In the genomic region with DNA sequence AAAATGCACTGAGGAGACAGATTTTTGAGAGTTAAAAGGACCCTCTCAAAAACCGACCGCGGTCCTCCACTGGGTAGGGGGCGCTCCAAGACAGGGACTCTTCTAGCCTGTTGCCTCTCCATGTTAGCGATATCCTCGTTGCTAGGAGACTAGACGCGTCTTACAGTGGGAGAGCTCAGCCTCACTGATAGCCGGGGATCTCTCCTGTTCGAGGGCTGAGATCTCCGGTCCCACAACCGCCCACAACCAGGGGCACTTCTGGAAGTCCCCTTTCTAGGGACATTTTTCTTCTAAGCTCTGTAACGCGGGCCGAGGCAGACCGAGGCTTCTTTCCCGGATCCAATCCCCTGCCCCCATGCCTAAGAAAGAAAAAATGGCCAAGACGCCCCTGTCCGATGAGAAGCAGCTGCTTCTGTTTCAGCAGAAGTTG, we compare ENCODE assay signal across 8 cellular contexts. TPM values are rescaled to one million over a fixed set of nuclear protein-coding genes. Genes with fewer than 3 reads are reported as not detected.
DNase-seq lines count a peak whose midpoint lies in the region; ATAC-seq and TF ChIP-seq lines count a peak whose summit lies in the region.

No MANE protein-coding gene starts in this region.

- H3K27me3 Mint-ChIP-seq in activated CD8-positive, alpha-beta T cell treated with anti-CD3 and anti-CD28 coated beads, Interleukin-2, amount 10 ng/mL, durations not matched to agents 7 days and 5 days (ENCODE audit: low read depth), result peaks cover 12% of the 10 kb centered on the region

- DNase-seq in NCI-H524 treated with DMSO at 0.1 percent for 48 hours (lab: John Stamatoyannopoulos, UW) (peak; percentile 38), mesenchymal stem cell (peak; percentile 90)
- DNase-seq in activated CD8-positive, alpha-beta T cell treated with anti-CD3 and anti-CD28 coated beads, Interleukin-2, amount 10 ng/mL, durations not matched to agents 7 days and 5 days, result peak; percentile 88
- DNase-seq in effector CD4-positive, alpha-beta T cell, result peak; percentile 81
- DNase-seq in stimulated activated CD8-positive, alpha-beta memory T cell treated with anti-CD3 and anti-CD28 coated beads, Interleukin-12 subunit alpha, Interleukin-12 subunit beta, amount 100 ng/mL, for 24 hours (ENCODE audit: extremely low read depth), result peak; percentile 60

- no peak overlapping the region for H2BK12ac ChIP-seq in mesenchymal stem cell (ENCODE audit: low read length in 2 of 2)

- CTCF ChIA-PET in activated CD8-positive, alpha-beta T cell treated with anti-CD3 and anti-CD28 coated beads, Interleukin-2, amount 10 ng/mL, durations not matched to agents 7 days and 5 days (lab: Charles Lee), result interaction anchor here (0.6 to 7.1 kb wide), 24 partner anchors 10 to 114 kb away, joined by 3 to 77 read pairs (median 6); partner anchors contain the start of genes ARF3, DDX23, FKBP11 and PRKAG1

- no peak overlapping the region for H2AK5ac ChIP-seq in mesenchymal stem cell (ENCODE audit: low read length, severe bottlenecking)

- 5% methylated on average over 19 of the region's 19 CpGs for WGBS in mesenchymal stem cell

- H3K27me3 ChIP-seq in mesenchymal stem cell (ENCODE audit: control insufficient read depth in 1 of 2, insufficient read depth in 1 of 2, low read length in 2 of 2), result peaks cover 4 to 7% of the 10 kb centered on the region in 2 experiments

- H3K4ac ChIP-seq in mesenchymal stem cell (ENCODE audit: low read depth in 1 of 2, low read length in 2 of 2), result no peak overlapping the region

- H3K9me3 ChIP-seq in mesenchymal stem cell (ENCODE audit: control insufficient read depth, low read length), result no peaks in the 10 kb centered on the region

- peaks cover 12% of the 10 kb centered on the region for H3K4me1 Mint-ChIP-seq in activated CD8-positive, alpha-beta T cell treated with anti-CD3 and anti-CD28 coated beads, Interleukin-2, amount 10 ng/mL, durations not matched to agents 7 days and 5 days (ENCODE audit: low read depth)

- peak overlapping the region; percentile 54 for H2AFZ ChIP-seq in mesenchymal stem cell (ENCODE audit: low read depth, low read length)

- H4K8ac ChIP-seq in mesenchymal stem cell (ENCODE audit: low read length), result no peak overlapping the region

- H3K18ac ChIP-seq in mesenchymal stem cell (ENCODE audit: low read depth in 1 of 2, low read length in 2 of 2), result no peak overlapping the region

- ATAC-seq in HG03139 (IDR thresholded peaks at IDR 0.05; ENCODE audit: unreplicated experiment) (peak; percentile 85), GM21528 (IDR thresholded peaks at IDR 0.05; ENCODE audit: low FRiP score, unreplicated experiment) (no peak)
- ATAC-seq in activated CD8-positive, alpha-beta T cell treated with anti-CD3 and anti-CD28 coated beads, Interleukin-2, amount 10 ng/mL, durations not matched to agents 7 days and 5 days, result peak; percentile 97

- no peaks in the 10 kb centered on the region for H3K36me3 Mint-ChIP-seq in activated CD8-positive, alpha-beta T cell treated with anti-CD3 and anti-CD28 coated beads, Interleukin-2, amount 10 ng/mL, durations not matched to agents 7 days and 5 days (ENCODE audit: low read depth)

- H3K4me2 ChIP-seq in mesenchymal stem cell (ENCODE audit: low read length, poor library complexity, severe bottlenecking), result peak overlapping the region; percentile 81

- no peak overlapping the region for H3K27ac Mint-ChIP-seq in activated CD8-positive, alpha-beta T cell treated with anti-CD3 and anti-CD28 coated beads, Interleukin-2, amount 10 ng/mL, durations not matched to agents 7 days and 5 days

- no peak overlapping the region for H4K91ac ChIP-seq in mesenchymal stem cell (ENCODE audit: low read length)

- TF ChIP-seq CTCF in GM12875 (IDR thresholded peaks at IDR 0.05; ENCODE audit: borderline replicate concordance, insufficient read depth, low read depth, low read length), result peak; percentile 63

- no peak overlapping the region for H3K27ac ChIP-seq in mesenchymal stem cell (ENCODE audit: low read length, poor library complexity, severe bottlenecking)

- H3K4me3 ChIP-seq in GM12875 (ENCODE audit: low read depth, low read length), result no peak overlapping the region
- H3K4me3 ChIP-seq in mesenchymal stem cell (ENCODE audit: insufficient read depth in 1 of 2, low read depth in 1 of 2, low read length in 2 of 2), result peak overlapping the region; percentile 35 to 80

- H2BK5ac ChIP-seq in mesenchymal stem cell (ENCODE audit: low read depth, low read length, poor library complexity, severe bottlenecking), result no peak overlapping the region

- H3K36me3 ChIP-seq in mesenchymal stem cell (ENCODE audit: control insufficient read depth in 1 of 2, insufficient read depth in 2 of 2, low read depth in 1 of 2, low read length in 2 of 2), result no peaks in the 10 kb centered on the region

- peak overlapping the region; percentile 85 for H3K9ac ChIP-seq in mesenchymal stem cell (ENCODE audit: low read length)

- H3K14ac ChIP-seq in mesenchymal stem cell (ENCODE audit: low read length in 2 of 2), result no peak overlapping the region

- H3K23ac ChIP-seq in mesenchymal stem cell (ENCODE audit: low read length in 2 of 2), result no peak overlapping the region

- H3K9me3 Mint-ChIP-seq in activated CD8-positive, alpha-beta T cell treated with anti-CD3 and anti-CD28 coated beads, Interleukin-2, amount 10 ng/mL, durations not matched to agents 7 days and 5 days (ENCODE audit: insufficient read depth), result no peaks in the 10 kb centered on the region

- no peak overlapping the region for H2BK15ac ChIP-seq in mesenchymal stem cell (ENCODE audit: low read depth, poor library complexity, severe bottlenecking)

- H3K4me1 ChIP-seq in mesenchymal stem cell (ENCODE audit: control insufficient read depth, insufficient read depth, low read depth, low read length), result peaks cover 8% of the 10 kb centered on the region

- H3K4me3 Mint-ChIP-seq in activated CD8-positive, alpha-beta T cell treated with anti-CD3 and anti-CD28 coated beads, Interleukin-2, amount 10 ng/mL, durations not matched to agents 7 days and 5 days, result peak overlapping the region; percentile 64

- no peaks in the 10 kb centered on the region for H3K79me1 ChIP-seq in mesenchymal stem cell (replicated peaks; ENCODE audit: low read length, poor library complexity, severe bottlenecking)

- POLR2A ChIA-PET in activated CD8-positive, alpha-beta T cell treated with anti-CD3 and anti-CD28 coated beads, Interleukin-2, amount 10 ng/mL, durations not matched to agents 7 days and 5 days (lab: Charles Lee), result interaction anchor here (0.6 to 1.9 kb wide), 3 partner anchors 39 to 331 kb away, joined by 3 to 6 read pairs (median 3); partner anchors contain the start of gene RND1

- no peak overlapping the region for H2BK120ac ChIP-seq in mesenchymal stem cell (ENCODE audit: low read depth, low read length)

RNA-seq across cellular contexts. Expression of gene FKBP11, which starts 21.3 kb away (rescaled TPM):
- total RNA-seq in activated CD8-positive, alpha-beta T cell treated with anti-CD3 and anti-CD28 coated beads, Interleukin-2, amount 10 ng/mL, durations not matched to agents 7 days and 5 days, result 10 to 100 TPM; 48.7 to 52.6 TPM
- polyA plus RNA-seq in mesenchymal stem cell (2013, experiment 1 of 2), result 131 TPM
- 138 TPM for polyA plus RNA-seq in mesenchymal stem cell (2013, experiment 2 of 2)

RNA-seq across cellular contexts. Expression of gene RND1, which starts 38.3 kb away (rescaled TPM):
- 1 to 10 TPM; 1.4 to 2.5 TPM for total RNA-seq in activated CD8-positive, alpha-beta T cell treated with anti-CD3 and anti-CD28 coated beads, Interleukin-2, amount 10 ng/mL, durations not matched to agents 7 days and 5 days
- polyA plus RNA-seq in mesenchymal stem cell (2013, experiment 1 of 2), result 0.39 TPM
- polyA plus RNA-seq in mesenchymal stem cell (2013, experiment 2 of 2), result 0.51 TPM

RNA-seq across cellular contexts. Expression of gene DDX23, which starts 52.0 kb away (rescaled TPM):
- total RNA-seq in activated CD8-positive, alpha-beta T cell treated with anti-CD3 and anti-CD28 coated beads, Interleukin-2, amount 10 ng/mL, durations not matched to agents 7 days and 5 days, result 100 to 1,000 TPM; 127 to 154 TPM
- polyA plus RNA-seq in mesenchymal stem cell (2013, experiment 1 of 2), result 49.3 TPM
- 45.4 TPM for polyA plus RNA-seq in mesenchymal stem cell (2013, experiment 2 of 2)

RNA-seq across cellular contexts. Expression of gene ARF3, which starts 53.3 kb away (rescaled TPM):
- total RNA-seq in activated CD8-positive, alpha-beta T cell treated with anti-CD3 and anti-CD28 coated beads, Interleukin-2, amount 10 ng/mL, durations not matched to agents 7 days and 5 days, result 100 to 1,000 TPM; 104 to 108 TPM
- polyA plus RNA-seq in mesenchymal stem cell (2013, experiment 1 of 2), result 112 TPM
- 114 TPM for polyA plus RNA-seq in mesenchymal stem cell (2013, experiment 2 of 2)

Comparison
In these comparisons a context has a peak if more than half of its experiments do, and no peak if none do; other contexts are left out.
1. DNase-seq: peak in every context shown above with its lines; median percentile 90 in mesenchymal stem cell; 88 in activated CD8-positive, alpha-beta T cell treated with anti-CD3 and anti-CD28 coated beads, Interleukin-2, amount 10 ng/mL, durations not matched to agents 7 days and 5 days; 81 in effector CD4-positive, alpha-beta T cell; 60 in stimulated activated CD8-positive, alpha-beta memory T cell treated with anti-CD3 and anti-CD28 coated beads, Interleukin-12 subunit alpha, Interleukin-12 subunit beta, amount 100 ng/mL, for 24 hours; 38 in NCI-H524 treated with DMSO at 0.1 percent for 48 hours.